In the genomic region with DNA sequence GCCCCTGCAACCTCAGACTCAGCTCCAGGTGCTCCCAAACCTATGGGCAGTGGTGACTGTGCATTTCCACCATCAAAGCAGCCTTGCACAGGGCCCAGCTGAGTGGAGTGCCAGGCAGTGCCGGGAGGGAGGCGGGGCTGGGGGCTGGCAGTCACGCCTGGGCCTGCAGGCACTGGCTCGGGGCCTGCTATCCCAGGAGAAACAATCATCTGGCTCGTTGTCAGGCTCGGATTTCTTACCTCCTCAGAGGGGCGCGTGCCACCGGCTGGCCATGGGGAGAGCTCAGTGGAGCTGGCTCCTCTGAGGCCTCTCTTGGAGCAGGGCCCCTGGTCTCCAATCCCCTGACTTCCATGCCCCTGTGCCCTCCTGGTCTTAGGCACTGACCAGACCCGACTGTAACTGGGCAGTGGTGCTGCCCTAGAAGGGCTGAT, we compare ENCODE assay signal across 9 cellular contexts. TPM values are rescaled to one million over a fixed set of nuclear protein-coding genes. Genes with fewer than 3 reads are reported as not detected.
DNase-seq lines count a peak whose midpoint lies in the region; ATAC-seq, FAIRE-seq and TF ChIP-seq lines count a peak whose summit lies in the region.
"Had no signal": no experiment of that assay in that cellular context is flagged by ENCODE, and none has a peak within 500 bp of the region (broad histone marks: within the 10 kb centered on the region; RNA-seq: fewer than 3 reads in every experiment).

No MANE protein-coding gene starts in this region.

- H3K4me3 ChIP-seq in neuronal stem cell (ENCODE audit: low read length in 2 of 2) (no peak overlapping the region), WERI-Rb-1 (ENCODE audit: low read depth, low read length) (no peak overlapping the region)

- no peak overlapping the region for H3K9ac ChIP-seq in neuronal stem cell (ENCODE audit: low read depth, low read length, poor library complexity)

- peak overlapping the region; percentile 95 for H2AK5ac ChIP-seq in neuronal stem cell (ENCODE audit: low read depth, low read length)

- peaks cover 5% of the 10 kb centered on the region for H3K4me1 Mint-ChIP-seq in activated naive CD4-positive, alpha-beta T cell treated with anti-CD3 and anti-CD28 coated beads, Interleukin-2, amount 10 ng/mL, durations not matched to agents 7 days and 5 days

- H3K27me3 ChIP-seq in foreskin keratinocyte (no peaks in the 10 kb centered on the region), neuronal stem cell (ENCODE audit: control insufficient read depth in 3 of 3, insufficient read depth in 3 of 3, low read depth in 1 of 3, low read length in 3 of 3) (no peaks in the 10 kb centered on the region), WERI-Rb-1 (ENCODE audit: insufficient read depth, low read depth, severe bottlenecking) (no peaks in the 10 kb centered on the region)

- peak overlapping the region; percentile 43 for H4K8ac ChIP-seq in neuronal stem cell (ENCODE audit: low read depth, low read length)

- no peak overlapping the region for H3K27ac Mint-ChIP-seq in activated naive CD4-positive, alpha-beta T cell treated with anti-CD3 and anti-CD28 coated beads, Interleukin-2, amount 10 ng/mL, durations not matched to agents 7 days and 5 days

- ATAC-seq in foreskin keratinocyte = peak; percentile 73
- ATAC-seq: Panc1 had no signal

- CTCF ChIA-PET in activated naive CD4-positive, alpha-beta T cell treated with anti-CD3 and anti-CD28 coated beads, Interleukin-2, amount 10 ng/mL, durations not matched to agents 7 days and 5 days (lab: Charles Lee) = no interaction called here

- H3K4me1 ChIP-seq in foreskin keratinocyte = peaks cover 24% of the 10 kb centered on the region
- peaks cover 0 to 14% of the 10 kb centered on the region in 2 donors for H3K4me1 ChIP-seq in neuronal stem cell (ENCODE audit: control insufficient read depth in 2 of 2, insufficient read depth in 1 of 2, low read depth in 1 of 2, low read length in 2 of 2)

- no peak overlapping the region for H3K4me3 Mint-ChIP-seq in activated naive CD4-positive, alpha-beta T cell treated with anti-CD3 and anti-CD28 coated beads, Interleukin-2, amount 10 ng/mL, durations not matched to agents 7 days and 5 days

- H3K27ac ChIP-seq in foreskin keratinocyte (peak overlapping the region; percentile 77), neuronal stem cell (replicated peaks; ENCODE audit: low read length) (no peak overlapping the region), WERI-Rb-1 (no peak overlapping the region)

- peak overlapping the region; percentile 9 for H4K91ac ChIP-seq in neuronal stem cell (ENCODE audit: low read depth, low read length, poor library complexity)

- no peak overlapping the region for H3K4me2 ChIP-seq in neuronal stem cell (ENCODE audit: insufficient read depth, low read length, poor library complexity, severe bottlenecking)

- H3K9me3 ChIP-seq in neuronal stem cell (replicated peaks in 1 of 2; ENCODE audit: control insufficient read depth in 2 of 2, insufficient read depth in 1 of 2, low read depth in 1 of 2, low read length in 2 of 2) = no peaks in the 10 kb centered on the region
- no peaks in the 10 kb centered on the region for H3K9me3 ChIP-seq in WERI-Rb-1 (ENCODE audit: severe bottlenecking)

- H2BK120ac ChIP-seq in neuronal stem cell (ENCODE audit: low read depth, low read length) = peak overlapping the region; percentile 24

- peak overlapping the region; percentile 49 for H2AFZ ChIP-seq in neuronal stem cell (ENCODE audit: low read length)

- peak overlapping the region; percentile 94 for H3K14ac ChIP-seq in neuronal stem cell (ENCODE audit: low read length)

- WGBS in neuronal stem cell (ENCODE audit: extremely low coverage in 2 of 2, insufficient read length in 2 of 2, insufficient replicate concordance in 1 of 2), 2 donors = no CpG with 5 or more reads among the region's 10 CpGs

- no peaks in the 10 kb centered on the region for H3K36me3 Mint-ChIP-seq in activated naive CD4-positive, alpha-beta T cell treated with anti-CD3 and anti-CD28 coated beads, Interleukin-2, amount 10 ng/mL, durations not matched to agents 7 days and 5 days

- no peak for FAIRE-seq in frontal cortex (lab: Jason Lieb, UNC)

- peak overlapping the region; percentile 80 for H3K18ac ChIP-seq in neuronal stem cell (ENCODE audit: low read length)

- peak overlapping the region; percentile 82 for H2BK5ac ChIP-seq in neuronal stem cell (ENCODE audit: low read length)

- peak overlapping the region; percentile 37 for H2BK15ac ChIP-seq in neuronal stem cell (ENCODE audit: low read length)

- H2BK12ac ChIP-seq in neuronal stem cell (ENCODE audit: low read length) = peak overlapping the region; percentile 4

- peak overlapping the region; percentile 80 for H3K23ac ChIP-seq in neuronal stem cell (ENCODE audit: low read depth, low read length, poor library complexity)

- TF ChIP-seq CTCF in foreskin keratinocyte (conservative IDR thresholded peaks at IDR 0.05) (peak; percentile 16), WERI-Rb-1 (IDR thresholded peaks at IDR 0.05; ENCODE audit: low read depth, low read length) (no peak)

- peak overlapping the region; percentile 76 for H3K4ac ChIP-seq in neuronal stem cell (ENCODE audit: low read length)

- peak; percentile 87 for DNase-seq in DMS79 (lab: John Stamatoyannopoulos, UW)
- peak; percentile 90 for DNase-seq in NCI-H446 treated with DMSO at 0.1 percent for 48 hours (lab: John Stamatoyannopoulos, UW)
- DNase-seq in foreskin keratinocyte = peak; percentile 54 to 71
- no peak for DNase-seq in neuronal stem cell (ENCODE audit: low spot score)
- no peak for DNase-seq in WERI-Rb-1
- DNase-seq in stimulated activated CD4-positive, alpha-beta T cell treated with anti-CD3 and anti-CD28 coated beads, Interleukin-4, amount 100 ng/mL, for 4 hours = no peak
- no peak for DNase-seq in frontal cortex (ENCODE audit: low spot score in 2 of 2)
- no peak for DNase-seq in activated naive CD4-positive, alpha-beta T cell treated with anti-CD3 and anti-CD28 coated beads, Interleukin-2, amount 10 ng/mL, durations not matched to agents 7 days and 5 days

- no peaks in the 10 kb centered on the region for H3K9me3 Mint-ChIP-seq in activated naive CD4-positive, alpha-beta T cell treated with anti-CD3 and anti-CD28 coated beads, Interleukin-2, amount 10 ng/mL, durations not matched to agents 7 days and 5 days

- H3K79me1 ChIP-seq in neuronal stem cell (ENCODE audit: low read depth, low read length) = no peaks in the 10 kb centered on the region

- H3K36me3 ChIP-seq in neuronal stem cell (replicated peaks in 1 of 2; ENCODE audit: control insufficient read depth in 2 of 2, insufficient read depth in 2 of 2, low read length in 2 of 2) (no peaks in the 10 kb centered on the region), WERI-Rb-1 (no peaks in the 10 kb centered on the region)

- H3K27me3 Mint-ChIP-seq in activated naive CD4-positive, alpha-beta T cell treated with anti-CD3 and anti-CD28 coated beads, Interleukin-2, amount 10 ng/mL, durations not matched to agents 7 days and 5 days = peaks cover 8% of the 10 kb centered on the region

RNA-seq across cellular contexts. Expression of a gene that starts 20.2 kb away (rescaled TPM):
- 10.5 and 12.4 TPM in 2 replicates for total RNA-seq in foreskin keratinocyte
- polyA plus RNA-seq in foreskin keratinocyte = 5.4 and 6.8 TPM in 2 replicates
- 2.1 TPM for polyA plus RNA-seq in neuronal stem cell (2013, experiment 1 of 2)
- 1.6 TPM for polyA plus RNA-seq in neuronal stem cell (2013, experiment 2 of 2)
- total RNA-seq in frontal cortex = 11.8 TPM

Comparison
In these comparisons a context has a peak if more than half of its experiments do, and no peak if none do; other contexts are left out.
1. DNase-seq: peak in DMS79 (single experiment), NCI-H446 treated with DMSO at 0.1 percent for 48 hours (single experiment) and foreskin keratinocyte (2 of 2); none in neuronal stem cell (single experiment), WERI-Rb-1 (single experiment), stimulated activated CD4-positive, alpha-beta T cell treated with anti-CD3 and anti-CD28 coated beads, Interleukin-4, amount 100 ng/mL, for 4 hours (0 of 2), frontal cortex (0 of 2) and activated naive CD4-positive, alpha-beta T cell treated with anti-CD3 and anti-CD28 coated beads, Interleukin-2, amount 10 ng/mL, durations not matched to agents 7 days and 5 days (single experiment).